13 cellular contexts compared by ENCODE assay signal in genomic region chr9:125634040-125634717, GRCh38.
DNase-seq lines count a peak whose midpoint lies in the region; ATAC-seq and TF ChIP-seq lines count a peak whose summit lies in the region.
"Had no signal": no experiment of that assay in that cellular context is flagged by ENCODE, and none has a peak within 500 bp of the region (broad histone marks: within the 10 kb centered on the region; RNA-seq: fewer than 3 reads in every experiment).

No MANE protein-coding gene starts in this region.

- peaks cover 99% of the 10 kb centered on the region for H3K4me1 ChIP-seq in DOHH2 (ENCODE audit: control insufficient read depth, low read length)
- peaks cover 50% of the 10 kb centered on the region for H3K4me1 ChIP-seq in OCI-LY7 (ENCODE audit: insufficient read depth, low read length, poor library complexity, severe bottlenecking)
- H3K4me1 ChIP-seq in aorta (ENCODE audit: control insufficient read depth in 1 of 2, insufficient read depth in 2 of 2, low read length in 2 of 2) = peaks cover 6% of the 10 kb centered on the region in 2 donors
- peaks cover 11% of the 10 kb centered on the region for H3K4me1 ChIP-seq in BE2C

- CTCF ChIA-PET in OCI-LY7 (lab: Charles Lee; ENCODE audit: unreplicated experiment) = no interaction called here

- no peak overlapping the region for H2AFZ ChIP-seq in OCI-LY7 (ENCODE audit: low read length)

- H3K27ac ChIP-seq in DOHH2 (ENCODE audit: low read depth, low read length) (peak overlapping the region; percentile 93), OCI-LY7 (ENCODE audit: low read depth, low read length, poor library complexity, severe bottlenecking) (no peak overlapping the region), epithelial cell of prostate (peak overlapping the region; percentile 65), aorta (ENCODE audit: low read depth in 1 of 2, low read length in 2 of 2) (no peak overlapping the region)

- no peak for ATAC-seq in aorta (ENCODE audit: low FRiP score)

- H3K79me2 ChIP-seq in DOHH2 (ENCODE audit: control insufficient read depth, low read length) (peaks cover 75% of the 10 kb centered on the region), OCI-LY7 (ENCODE audit: insufficient read depth, low read depth, low read length) (peaks cover 3% of the 10 kb centered on the region; the same call in 1 of the 2 replicates)

- intact Hi-C loops in OCI-LY7 (cut with micrococcal nuclease; ENCODE audit: unreplicated experiment) = loop anchor here (5.0 kb wide), 3 partner anchors 77 to 227 kb away; no protein-coding TSS in a partner anchor
- intact Hi-C loops in aorta (cut with DNase I) = loop anchor here in 1 of 2 donors (5.0 kb wide), 1 partner anchor 227 kb away; no protein-coding TSS in a partner anchor
- intact Hi-C loops in cardiac septum (cut with DNase I) = loop anchor here (5.0 kb wide), 2 partner anchors 77 to 227 kb away; no protein-coding TSS in a partner anchor

- H3K9me2 ChIP-seq in DOHH2 (replicated peaks; ENCODE audit: control insufficient read depth, low read length) (no peaks in the 10 kb centered on the region), OCI-LY7 (ENCODE audit: insufficient read depth, low read length) (no peaks in the 10 kb centered on the region)

- H3K36me3 ChIP-seq in DOHH2 (ENCODE audit: control insufficient read depth, low read length) = no peaks in the 10 kb centered on the region
- H3K36me3 ChIP-seq in OCI-LY7 (ENCODE audit: insufficient read depth, low read length) = no peaks in the 10 kb centered on the region
- no peaks in the 10 kb centered on the region for H3K36me3 ChIP-seq in aorta (ENCODE audit: control insufficient read depth in 1 of 2, insufficient read depth in 2 of 2, low read length in 1 of 2)
- H3K36me3 ChIP-seq in BE2C = no peaks in the 10 kb centered on the region

- no TSS peak for BruUV-seq in OCI-LY7 (replicated peaks; lab: Mats Ljungman, UMichigan)

- H3F3A ChIP-seq in DOHH2 (ENCODE audit: control insufficient read depth, insufficient read depth) = peaks cover 32% of the 10 kb centered on the region

- peak overlapping the region; percentile 52 for H3K4me3 ChIP-seq in DOHH2 (ENCODE audit: low read length)
- H3K4me3 ChIP-seq in OCI-LY7 (ENCODE audit: low read depth, low read length, poor library complexity, severe bottlenecking) = no peak overlapping the region
- H3K4me3 ChIP-seq in aorta (ENCODE audit: low read length in 2 of 2) = no peak overlapping the region
- H3K4me3 ChIP-seq in BE2C (ENCODE audit: low read depth, low read length) = no peak overlapping the region

- H3K27me3 ChIP-seq in DOHH2 (ENCODE audit: control insufficient read depth, low read length) (no peaks in the 10 kb centered on the region), aorta (ENCODE audit: control insufficient read depth in 1 of 2, insufficient read depth in 2 of 2, low read length in 1 of 2) (no peaks in the 10 kb centered on the region), BE2C (no peaks in the 10 kb centered on the region)

- DNase-seq in HT1080 (ENCODE audit: low read depth) = peak; percentile 29
- peak; percentile 33 for DNase-seq in OCI-LY7 (ENCODE audit: low spot score)
- no peak for DNase-seq in epithelial cell of prostate (ENCODE audit: low read depth, low spot score)
- no peak for DNase-seq in aorta
- no peak for DNase-seq in cardiac septum (ENCODE audit: low spot score)
- DNase-seq in BE2C = no peak
- DNase-seq in HK-2 (ENCODE audit: unreplicated experiment) = no peak
- DNase-seq: CD4-positive, alpha-beta memory T cell; kidney; NCI-H2029; retina; T-helper 9 cell had no signal

- TF ChIP-seq CTCF in DOHH2 (IDR thresholded peaks at IDR 0.05; ENCODE audit: low read depth, low read length, poor library complexity, severe bottlenecking) (no peak), OCI-LY7 (conservative IDR thresholded peaks at IDR 0.05; ENCODE audit: low read length) (no peak), BE2C (IDR thresholded peaks at IDR 0.05; ENCODE audit: low read depth, low read length) (no peak)

- POLR2A ChIA-PET in OCI-LY7 (lab: Charles Lee) = no interaction called here

- H4K20me1 ChIP-seq in DOHH2 (ENCODE audit: control insufficient read depth, insufficient read depth, low read depth, low read length) = peaks cover 14% of the 10 kb centered on the region
- H4K20me1 ChIP-seq in OCI-LY7 (ENCODE audit: insufficient read depth, low read length) = peaks cover 40% of the 10 kb centered on the region

- 60 to 67% methylated on average over 5 of the region's 5 CpGs for WGBS in aorta, 2 donors

- H3K4me2 ChIP-seq in DOHH2 (ENCODE audit: low read length) (peak overlapping the region; percentile 86), OCI-LY7 (ENCODE audit: low read length) (peak overlapping the region; percentile 52)

- H3K9me3 ChIP-seq in DOHH2 (ENCODE audit: control insufficient read depth, insufficient read depth, low read length) (no peaks in the 10 kb centered on the region), OCI-LY7 (ENCODE audit: low read length) (no peaks in the 10 kb centered on the region), aorta (ENCODE audit: control insufficient read depth, low read length) (no peaks in the 10 kb centered on the region), BE2C (no peaks in the 10 kb centered on the region)

Comparison
In these comparisons a context has a peak if more than half of its experiments do, and no peak if none do; other contexts are left out.
1. H3K27ac ChIP-seq: peak in DOHH2 (single experiment) and epithelial cell of prostate (single experiment); none in OCI-LY7 (single experiment) and aorta (0 of 2).
2. DNase-seq: peak in HT1080 (single experiment) and OCI-LY7 (single experiment); none in epithelial cell of prostate (single experiment), aorta (0 of 2), cardiac septum (single experiment), BE2C (single experiment) and HK-2 (single experiment).